33 cellular contexts compared by ENCODE assay signal in genomic region chr14:26216797-26217196, GRCh38.
"Had no signal": no experiment of that assay in that cellular context is flagged by ENCODE, and none has a peak within 500 bp of the region (broad histone marks: within the 10 kb centered on the region; RNA-seq: fewer than 3 reads in every experiment).

No MANE protein-coding gene starts in this region.

- H3K36me3 ChIP-seq: ascending aorta, cardiac muscle cell had no signal

- H3K27ac Mint-ChIP-seq: activated B cell treated with CpG ODN at 0.5 μM for 24 hours; activated CD4-positive, alpha-beta memory T cell treated with anti-CD3 and anti-CD28 coated beads, Interleukin-2, amount 10 ng/mL, durations not matched to agents 7 days and 5 days; activated CD4-positive, alpha-beta T cell treated with anti-CD3 and anti-CD28 coated beads, Interleukin-2, amount 10 ng/mL, durations not matched to agents 24 days and 14 days; activated CD8-positive, alpha-beta memory T cell treated with anti-CD3 and anti-CD28 coated beads, Interleukin-2, amount 10 ng/mL, durations not matched to agents 7 days and 5 days; activated CD8-positive, alpha-beta T cell treated with anti-CD3 and anti-CD28 coated beads, Interleukin-2, amount 10 ng/mL, durations not matched to agents 7 days and 5 days; activated naive CD4-positive, alpha-beta T cell treated with anti-CD3 and anti-CD28 coated beads, Interleukin-2, amount 10 ng/mL, durations not matched to agents 7 days and 5 days; activated naive CD4-positive, alpha-beta T cell treated with anti-CD3 and anti-CD28 coated beads, Interleukin-2, amount 50 U/mL, for 24 hours; activated naive CD8-positive, alpha-beta T cell; activated naive CD8-positive, alpha-beta T cell treated with anti-CD3 and anti-CD28 coated beads, Interleukin-2, amount 10 ng/mL, durations not matched to agents 7 days and 5 days; activated naive CD8-positive, alpha-beta T cell treated with anti-CD3 and anti-CD28 coated beads, Interleukin-2, amount 50 U/mL, for 24 hours; activated T-cell treated with anti-CD3 and anti-CD28 coated beads, Interleukin-2, amount 50 U/mL, for 24 hours; activated T-helper 2 cell treated with anti-CD3 and anti-CD28 coated beads, Interferon-gamma antibody, Interleukin-2, Interleukin-4, amounts not matched to agents 10 μg/mL and 5 μg/mL and 100 μg/mL, durations not matched to agents 14 hours and 24 hours and 36 hours; brain; T-helper 1 cell treated with Interleukin-12 subunit alpha and Interleukin-12 subunit beta and Interleukin-4 antibody, amounts not matched to agents 30 μg/mL and 1 μg/mL, for 36 hours; T-helper 2 cell treated with Interferon-gamma antibody and Interleukin-4, amounts not matched to agents 5 μg/mL and 100 μg/mL, for 36 hours had no signal

- H3K36me3 Mint-ChIP-seq: activated CD8-positive, alpha-beta memory T cell treated with anti-CD3 and anti-CD28 coated beads, Interleukin-2, amount 10 ng/mL, durations not matched to agents 7 days and 5 days; activated naive CD4-positive, alpha-beta T cell treated with anti-CD3 and anti-CD28 coated beads, Interleukin-2, amount 10 ng/mL, durations not matched to agents 7 days and 5 days; activated naive CD4-positive, alpha-beta T cell treated with anti-CD3 and anti-CD28 coated beads, Interleukin-2, amount 50 U/mL, for 24 hours; activated naive CD8-positive, alpha-beta T cell; activated naive CD8-positive, alpha-beta T cell treated with anti-CD3 and anti-CD28 coated beads, Interleukin-2, amount 10 ng/mL, durations not matched to agents 7 days and 5 days; brain had no signal

- H3K4me1 Mint-ChIP-seq: activated B cell treated with CpG ODN at 0.5 μM for 24 hours; activated CD4-positive, alpha-beta memory T cell treated with anti-CD3 and anti-CD28 coated beads, Interleukin-2, amount 10 ng/mL, durations not matched to agents 7 days and 5 days; activated CD4-positive, alpha-beta T cell treated with anti-CD3 and anti-CD28 coated beads, Interleukin-2, amount 10 ng/mL, durations not matched to agents 24 days and 14 days; activated CD8-positive, alpha-beta memory T cell treated with anti-CD3 and anti-CD28 coated beads, Interleukin-2, amount 10 ng/mL, durations not matched to agents 7 days and 5 days; activated naive CD4-positive, alpha-beta T cell treated with anti-CD3 and anti-CD28 coated beads, Interleukin-2, amount 10 ng/mL, durations not matched to agents 7 days and 5 days; activated naive CD4-positive, alpha-beta T cell treated with anti-CD3 and anti-CD28 coated beads, Interleukin-2, amount 50 U/mL, for 24 hours; activated naive CD8-positive, alpha-beta T cell treated with anti-CD3 and anti-CD28 coated beads, Interleukin-2, amount 10 ng/mL, durations not matched to agents 7 days and 5 days; activated naive CD8-positive, alpha-beta T cell treated with anti-CD3 and anti-CD28 coated beads, Interleukin-2, amount 50 U/mL, for 24 hours; central memory CD8-positive, alpha-beta T cell had no signal

- H3K4me1 ChIP-seq: ascending aorta had no signal

- H3K9me3 ChIP-seq: ascending aorta had no signal

- H3K4me3 ChIP-seq: ascending aorta, cardiac muscle cell had no signal

- ATAC-seq: activated CD8-positive, alpha-beta memory T cell treated with anti-CD3 and anti-CD28 coated beads, Interleukin-2, amount 10 ng/mL, durations not matched to agents 7 days and 5 days; activated CD8-positive, alpha-beta T cell treated with anti-CD3 and anti-CD28 coated beads, Interleukin-2, amount 10 ng/mL, durations not matched to agents 7 days and 5 days; activated naive CD8-positive, alpha-beta T cell treated with anti-CD3 and anti-CD28 coated beads, Interleukin-2, amount 50 U/mL, for 24 hours had no signal

- H3K27me3 Mint-ChIP-seq: activated B cell treated with CpG ODN at 0.5 μM for 24 hours; activated CD4-positive, alpha-beta memory T cell treated with anti-CD3 and anti-CD28 coated beads, Interleukin-2, amount 10 ng/mL, durations not matched to agents 7 days and 5 days; activated CD4-positive, alpha-beta T cell treated with anti-CD3 and anti-CD28 coated beads, Interleukin-2, amount 10 ng/mL, durations not matched to agents 24 days and 14 days; activated CD8-positive, alpha-beta memory T cell treated with anti-CD3 and anti-CD28 coated beads, Interleukin-2, amount 10 ng/mL, durations not matched to agents 7 days and 5 days; activated naive CD4-positive, alpha-beta T cell treated with anti-CD3 and anti-CD28 coated beads, Interleukin-2, amount 10 ng/mL, durations not matched to agents 7 days and 5 days; activated naive CD4-positive, alpha-beta T cell treated with anti-CD3 and anti-CD28 coated beads, Interleukin-2, amount 50 U/mL, for 24 hours; activated naive CD8-positive, alpha-beta T cell; activated naive CD8-positive, alpha-beta T cell treated with anti-CD3 and anti-CD28 coated beads, Interleukin-2, amount 10 ng/mL, durations not matched to agents 7 days and 5 days; activated naive CD8-positive, alpha-beta T cell treated with anti-CD3 and anti-CD28 coated beads, Interleukin-2, amount 50 U/mL, for 24 hours; activated T-cell treated with anti-CD3 and anti-CD28 coated beads, Interleukin-2, amount 50 U/mL, for 24 hours; central memory CD8-positive, alpha-beta T cell had no signal

- H3K27ac ChIP-seq: ascending aorta, cardiac muscle cell, VCaP had no signal

- DNase-seq: activated B cell treated with CpG ODN at 0.5 μM for 24 hours; activated CD4-positive, alpha-beta memory T cell treated with anti-CD3 and anti-CD28 coated beads, Interleukin-2, amount 10 ng/mL, durations not matched to agents 7 days and 5 days; activated CD4-positive, alpha-beta T cell treated with anti-CD3 and anti-CD28 coated beads for 4 hours; activated CD4-positive, alpha-beta T cell treated with anti-CD3 and anti-CD28 coated beads, Interleukin-2, amount 10 ng/mL, durations not matched to agents 24 days and 14 days; activated CD4-positive, alpha-beta T cell treated with anti-CD3 and anti-CD28 coated beads, Interleukin-2, amount 50 U/mL, for 1 hour; activated CD4-positive, alpha-beta T cell treated with anti-CD3 and anti-CD28 coated beads, Interleukin-2, amount 50 U/mL, for 48 hours; activated CD4-positive, CD25-positive, alpha-beta regulatory T cell treated with anti-CD3 and anti-CD28 coated beads, Interleukin-2, amount 50 U/mL, for 72 hours; activated CD8-positive, alpha-beta memory T cell treated with anti-CD3 and anti-CD28 coated beads for 24 hours; activated CD8-positive, alpha-beta memory T cell treated with anti-CD3 and anti-CD28 coated beads, Interleukin-2, amount 10 ng/mL, durations not matched to agents 7 days and 5 days; activated CD8-positive, alpha-beta memory T cell treated with anti-CD3 and anti-CD28 coated beads, Interleukin-2, amount 50 U/mL, for 48 hours; activated CD8-positive, alpha-beta T cell treated with anti-CD3 and anti-CD28 coated beads, Interleukin-2, amount 10 ng/mL, durations not matched to agents 7 days and 5 days; activated effector memory CD4-positive, alpha-beta T cell treated with Interleukin-2 at 50 U/mL for 16 hours; activated gamma-delta T cell; activated naive CD4-positive, alpha-beta T cell treated with anti-CD3 and anti-CD28 coated beads, Interleukin-2, amount 10 ng/mL, durations not matched to agents 7 days and 5 days; activated naive CD4-positive, alpha-beta T cell treated with Interleukin-2 at 50 U/mL for 16 hours; activated naive CD8-positive, alpha-beta T cell treated with anti-CD3 and anti-CD28 coated beads, Interleukin-2, amount 10 ng/mL, durations not matched to agents 7 days and 5 days; activated naive CD8-positive, alpha-beta T cell treated with anti-CD3 and anti-CD28 coated beads, Interleukin-2, amount 50 U/mL, for 24 hours; activated T-cell treated with anti-CD3 and anti-CD28 coated beads, Interleukin-2, amount 50 U/mL, for 24 hours; activated T-cell treated with anti-CD3 and anti-CD28 coated beads, Interleukin-2, amount 50 U/mL, for 48 hours; amygdala; T-helper 1 cell; T-helper 2 cell; T-helper 9 cell had no signal

- H3K27me3 ChIP-seq: ascending aorta, cardiac muscle cell had no signal

- H3K9me3 Mint-ChIP-seq: activated B cell treated with CpG ODN at 0.5 μM for 24 hours had no signal

- H3K4me3 Mint-ChIP-seq: activated B cell treated with CpG ODN at 0.5 μM for 24 hours; activated CD4-positive, alpha-beta memory T cell treated with anti-CD3 and anti-CD28 coated beads, Interleukin-2, amount 10 ng/mL, durations not matched to agents 7 days and 5 days; activated CD4-positive, alpha-beta T cell treated with anti-CD3 and anti-CD28 coated beads, Interleukin-2, amount 10 ng/mL, durations not matched to agents 24 days and 14 days; activated CD8-positive, alpha-beta memory T cell treated with anti-CD3 and anti-CD28 coated beads, Interleukin-2, amount 10 ng/mL, durations not matched to agents 7 days and 5 days; activated CD8-positive, alpha-beta T cell treated with anti-CD3 and anti-CD28 coated beads, Interleukin-2, amount 10 ng/mL, durations not matched to agents 7 days and 5 days; activated naive CD4-positive, alpha-beta T cell treated with anti-CD3 and anti-CD28 coated beads, Interleukin-2, amount 10 ng/mL, durations not matched to agents 7 days and 5 days; activated naive CD4-positive, alpha-beta T cell treated with anti-CD3 and anti-CD28 coated beads, Interleukin-2, amount 50 U/mL, for 24 hours; activated naive CD8-positive, alpha-beta T cell; activated naive CD8-positive, alpha-beta T cell treated with anti-CD3 and anti-CD28 coated beads, Interleukin-2, amount 10 ng/mL, durations not matched to agents 7 days and 5 days; activated naive CD8-positive, alpha-beta T cell treated with anti-CD3 and anti-CD28 coated beads, Interleukin-2, amount 50 U/mL, for 24 hours; activated T-cell treated with anti-CD3 and anti-CD28 coated beads, Interleukin-2, amount 50 U/mL, for 24 hours; central memory CD8-positive, alpha-beta T cell; T-helper 1 cell treated with Interleukin-12 subunit alpha and Interleukin-12 subunit beta and Interleukin-4 antibody, amounts not matched to agents 30 μg/mL and 1 μg/mL, for 36 hours; T-helper 2 cell treated with Interferon-gamma antibody and Interleukin-4, amounts not matched to agents 5 μg/mL and 100 μg/mL, for 36 hours had no signal
